24 cellular contexts compared by ENCODE assay signal in genomic region chr4:5203925-5204324, GRCh38.
DNase-seq lines count a peak whose midpoint lies in the region; ATAC-seq and TF ChIP-seq lines count a peak whose summit lies in the region.
"Had no signal": no experiment of that assay in that cellular context is flagged by ENCODE, and none has a peak within 500 bp of the region (broad histone marks: within the 10 kb centered on the region; RNA-seq: fewer than 3 reads in every experiment).

No MANE protein-coding gene starts in this region.

- ATAC-seq in sciatic nerve = peak; percentile 53
- no peak for ATAC-seq in GM21367 (IDR thresholded peaks at IDR 0.05; ENCODE audit: unreplicated experiment)
- ATAC-seq: GM12878, GM23338, HepG2, K562 had no signal

- TF ChIP-seq CTCF in AG09309 (IDR thresholded peaks at IDR 0.05; ENCODE audit: control insufficient read depth, insufficient read depth, low read depth, low read length, missing control alignments) = no peak

- DNase-seq in AG09309 (ENCODE audit: low read depth) = peak; percentile 31
- DNase-seq in GM04504 (ENCODE audit: low read depth) = peak; percentile 67
- peak; percentile 48 for DNase-seq in adipocyte (ENCODE audit: low read depth)
- no peak for DNase-seq in sciatic nerve (ENCODE audit: low spot score)
- DNase-seq in medulla oblongata (ENCODE audit: extremely low spot score) = no peak
- DNase-seq in glomerular visceral epithelial cell (ENCODE audit: extremely low spot score) = no peak
- DNase-seq: AML-193, HCEC 1CT, MM.1S, NCI-H1092, NCI-H1436, NCI-H2029, NCI-H2171, NCI-H345, NCI-H524, NCI-H774, Peyer's patch had no signal

- intact Hi-C loops in sciatic nerve (cut with DNase I) = no loop called here

- peaks cover 41% of the 10 kb centered on the region for H3K4me1 ChIP-seq in adipocyte (ENCODE audit: control insufficient read depth, insufficient read depth, low read length)
- H3K4me1 ChIP-seq: Peyer's patch had no signal

- H3K9me3 ChIP-seq in adipocyte (ENCODE audit: control insufficient read depth, low read length) = no peaks in the 10 kb centered on the region
- H3K9me3 ChIP-seq: A549, Peyer's patch, SJSA1 had no signal

- no peak overlapping the region for H3K4me3 ChIP-seq in AG09309 (ENCODE audit: control insufficient read depth, low read depth, low read length)
- no peak overlapping the region for H3K4me3 ChIP-seq in adipocyte (ENCODE audit: low read length)
- H3K4me3 ChIP-seq: A549, GM12878, GM23338, K562, Peyer's patch, SJSA1 had no signal

- H3K9ac ChIP-seq in adipocyte (ENCODE audit: low read length) = no peak overlapping the region

- H3K27me3 ChIP-seq in adipocyte (replicated peaks; ENCODE audit: control insufficient read depth, insufficient read depth, low read length) = no peaks in the 10 kb centered on the region
- H3K27me3 ChIP-seq: Peyer's patch, SJSA1 had no signal

- H3K36me3 ChIP-seq in adipocyte (ENCODE audit: control insufficient read depth, insufficient read depth, low read length, severe bottlenecking) = no peaks in the 10 kb centered on the region
- H3K36me3 ChIP-seq: Peyer's patch, SJSA1 had no signal

Comparison
In these comparisons a context has a peak if more than half of its experiments do, and no peak if none do; other contexts are left out.
1. DNase-seq: peak in AG09309 (single experiment), GM04504 (single experiment) and adipocyte (single experiment); none in sciatic nerve (single experiment), medulla oblongata (single experiment) and glomerular visceral epithelial cell (single experiment).